1 cellular context compared by ENCODE assay signal in the genomic region with DNA sequence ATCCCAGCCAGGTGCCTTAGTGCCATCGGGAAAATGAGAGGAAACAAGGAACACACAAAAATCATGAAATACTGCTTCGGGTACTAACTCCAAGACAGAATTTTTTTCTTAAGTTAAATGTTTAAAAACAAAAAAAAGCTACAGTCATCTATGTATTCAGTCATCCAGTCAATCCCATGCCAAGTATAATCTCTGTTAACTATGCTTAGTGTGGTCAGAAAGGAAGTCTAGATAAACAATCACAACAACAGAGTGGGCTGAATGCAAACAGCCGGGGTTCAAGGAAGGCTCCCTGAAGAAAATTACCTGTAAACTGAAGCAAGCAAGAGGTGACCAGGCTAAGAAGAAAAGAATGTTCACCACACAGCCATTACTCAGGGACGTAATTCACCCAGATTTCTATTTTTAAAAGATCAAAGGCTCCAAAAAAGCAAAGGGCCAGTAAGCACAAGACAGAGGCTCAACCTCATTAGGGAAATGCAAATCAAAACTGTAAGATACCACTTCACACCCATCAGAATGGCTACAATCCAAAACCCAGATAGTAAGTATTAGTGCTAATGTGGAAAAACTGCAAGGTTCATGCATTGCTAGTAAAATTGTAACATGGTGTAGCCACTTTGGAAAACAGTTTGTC.
TF ChIP-seq lines count a peak whose summit lies in the region.

No MANE protein-coding gene starts in this region.

TF ChIP-seq in GM12878, 131 proteins besides CTCF, POLR2A, EP300 and RAD21 (continues in another document):
- TF ChIP-seq MEF2A (IDR thresholded peaks at IDR 0.05; ENCODE audit: insufficient read depth, low read depth, low read length) (peak; percentile 77), PAX8 (IDR thresholded peaks at IDR 0.05) (no peak), YBX1 (IDR thresholded peaks at IDR 0.05) (no peak), SUZ12 (IDR thresholded peaks at IDR 0.05; ENCODE audit: unreplicated experiment) (no peak), GATAD2B (conservative IDR thresholded peaks at IDR 0.05; ENCODE audit: low read depth) (no peak), IKZF2 (IDR thresholded peaks at IDR 0.05) (peak in 1 of 2 experiments; percentile 19; a peak in 2 of 4 replicates), ZSCAN29 (IDR thresholded peaks at IDR 0.05) (no peak), TCF12 (IDR thresholded peaks at IDR 0.05; ENCODE audit: low read depth, low read length) (no peak), RUNX3 (IDR thresholded peaks at IDR 0.05; ENCODE audit: low read length) (peak; percentile 39; the same call in 1 of the 2 replicates), NFIC (IDR thresholded peaks at IDR 0.05; ENCODE audit: low read depth, low read length) (peak; percentile 55; the same call in 1 of the 2 replicates), GABPA (IDR thresholded peaks at IDR 0.05; ENCODE audit: low read depth) (no peak), TCF7 (IDR thresholded peaks at IDR 0.05; ENCODE audit: borderline replicate concordance) (peak; percentile 93), ZNF622 (IDR thresholded peaks at IDR 0.05) (no peak), NR2C2 (IDR thresholded peaks at IDR 0.05; ENCODE audit: borderline replicate concordance, control insufficient read depth, insufficient read length, low read depth) (no peak), SMC3 (IDR thresholded peaks at IDR 0.05; ENCODE audit: borderline replicate concordance, low read length) (no peak), DPF2 (IDR thresholded peaks at IDR 0.05) (peak; percentile 28; the same call in 1 of the 2 replicates), YY1 (IDR thresholded peaks at IDR 0.05; ENCODE audit: low read depth, low read length) (peak; percentile 53), HSF1 (IDR thresholded peaks at IDR 0.05; ENCODE audit: low read depth, low read length) (no peak), POU2F2 (IDR thresholded peaks at IDR 0.05; ENCODE audit: borderline replicate concordance, low read depth, low read length) (peak; percentile 88; the same call in 2 of the 3 replicates), SUPT20H (IDR thresholded peaks at IDR 0.05; ENCODE audit: borderline replicate concordance, control insufficient read depth, low read depth, low read length) (no peak), CREB1 (IDR thresholded peaks at IDR 0.05; ENCODE audit: low read depth) (no peak), NBN (IDR thresholded peaks at IDR 0.05) (no peak), SRF (IDR thresholded peaks at IDR 0.05; ENCODE audit: low read depth in 2 of 2, low read length in 2 of 2) (no peak), MEF2B (IDR thresholded peaks at IDR 0.05; ENCODE audit: partially characterized antibody, poor library complexity, severe bottlenecking) (no peak), CHD1 (IDR thresholded peaks at IDR 0.05; ENCODE audit: low read depth, low read length) (no peak), ATF7 (IDR thresholded peaks at IDR 0.05; ENCODE audit: low read depth) (peak; percentile 65), IRF4 (IDR thresholded peaks at IDR 0.05; ENCODE audit: low read depth, low read length) (no peak), RAD51 (IDR thresholded peaks at IDR 0.05) (peak; percentile 16; the same call in 1 of the 2 replicates), PAX5 (IDR thresholded peaks at IDR 0.05; ENCODE audit: borderline replicate concordance, low read depth, low read length) (no peak), ATF2 (IDR thresholded peaks at IDR 0.05; ENCODE audit: low read length) (no peak; the same call in 1 of the 2 replicates), ETV6 (conservative IDR thresholded peaks at IDR 0.05 in 1 of 2, IDR thresholded peaks at IDR 0.05 in 1 of 2; ENCODE audit: borderline replicate concordance in 1 of 2, low read depth in 1 of 2) (no peak), HDGF (IDR thresholded peaks at IDR 0.05) (no peak), ZNF687 (IDR thresholded peaks at IDR 0.05) (no peak)
- TF ChIP-seq, protein P1, sequence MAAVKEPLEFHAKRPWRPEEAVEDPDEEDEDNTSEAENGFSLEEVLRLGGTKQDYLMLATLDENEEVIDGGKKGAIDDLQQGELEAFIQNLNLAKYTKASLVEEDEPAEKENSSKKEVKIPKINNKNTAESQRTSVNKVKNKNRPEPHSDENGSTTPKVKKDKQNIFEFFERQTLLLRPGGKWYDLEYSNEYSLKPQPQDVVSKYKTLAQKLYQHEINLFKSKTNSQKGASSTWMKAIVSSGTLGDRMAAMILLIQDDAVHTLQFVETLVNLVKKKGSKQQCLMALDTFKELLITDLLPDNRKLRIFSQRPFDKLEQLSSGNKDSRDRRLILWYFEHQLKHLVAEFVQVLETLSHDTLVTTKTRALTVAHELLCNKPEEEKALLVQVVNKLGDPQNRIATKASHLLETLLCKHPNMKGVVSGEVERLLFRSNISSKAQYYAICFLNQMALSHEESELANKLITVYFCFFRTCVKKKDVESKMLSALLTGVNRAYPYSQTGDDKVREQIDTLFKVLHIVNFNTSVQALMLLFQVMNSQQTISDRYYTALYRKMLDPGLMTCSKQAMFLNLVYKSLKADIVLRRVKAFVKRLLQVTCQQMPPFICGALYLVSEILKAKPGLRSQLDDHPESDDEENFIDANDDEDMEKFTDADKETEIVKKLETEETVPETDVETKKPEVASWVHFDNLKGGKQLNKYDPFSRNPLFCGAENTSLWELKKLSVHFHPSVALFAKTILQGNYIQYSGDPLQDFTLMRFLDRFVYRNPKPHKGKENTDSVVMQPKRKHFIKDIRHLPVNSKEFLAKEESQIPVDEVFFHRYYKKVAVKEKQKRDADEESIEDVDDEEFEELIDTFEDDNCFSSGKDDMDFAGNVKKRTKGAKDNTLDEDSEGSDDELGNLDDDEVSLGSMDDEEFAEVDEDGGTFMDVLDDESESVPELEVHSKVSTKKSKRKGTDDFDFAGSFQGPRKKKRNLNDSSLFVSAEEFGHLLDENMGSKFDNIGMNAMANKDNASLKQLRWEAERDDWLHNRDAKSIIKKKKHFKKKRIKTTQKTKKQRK (IDR thresholded peaks at IDR 0.05; ENCODE audit: low read depth, low read length): no peak
- TF ChIP-seq, protein P2, sequence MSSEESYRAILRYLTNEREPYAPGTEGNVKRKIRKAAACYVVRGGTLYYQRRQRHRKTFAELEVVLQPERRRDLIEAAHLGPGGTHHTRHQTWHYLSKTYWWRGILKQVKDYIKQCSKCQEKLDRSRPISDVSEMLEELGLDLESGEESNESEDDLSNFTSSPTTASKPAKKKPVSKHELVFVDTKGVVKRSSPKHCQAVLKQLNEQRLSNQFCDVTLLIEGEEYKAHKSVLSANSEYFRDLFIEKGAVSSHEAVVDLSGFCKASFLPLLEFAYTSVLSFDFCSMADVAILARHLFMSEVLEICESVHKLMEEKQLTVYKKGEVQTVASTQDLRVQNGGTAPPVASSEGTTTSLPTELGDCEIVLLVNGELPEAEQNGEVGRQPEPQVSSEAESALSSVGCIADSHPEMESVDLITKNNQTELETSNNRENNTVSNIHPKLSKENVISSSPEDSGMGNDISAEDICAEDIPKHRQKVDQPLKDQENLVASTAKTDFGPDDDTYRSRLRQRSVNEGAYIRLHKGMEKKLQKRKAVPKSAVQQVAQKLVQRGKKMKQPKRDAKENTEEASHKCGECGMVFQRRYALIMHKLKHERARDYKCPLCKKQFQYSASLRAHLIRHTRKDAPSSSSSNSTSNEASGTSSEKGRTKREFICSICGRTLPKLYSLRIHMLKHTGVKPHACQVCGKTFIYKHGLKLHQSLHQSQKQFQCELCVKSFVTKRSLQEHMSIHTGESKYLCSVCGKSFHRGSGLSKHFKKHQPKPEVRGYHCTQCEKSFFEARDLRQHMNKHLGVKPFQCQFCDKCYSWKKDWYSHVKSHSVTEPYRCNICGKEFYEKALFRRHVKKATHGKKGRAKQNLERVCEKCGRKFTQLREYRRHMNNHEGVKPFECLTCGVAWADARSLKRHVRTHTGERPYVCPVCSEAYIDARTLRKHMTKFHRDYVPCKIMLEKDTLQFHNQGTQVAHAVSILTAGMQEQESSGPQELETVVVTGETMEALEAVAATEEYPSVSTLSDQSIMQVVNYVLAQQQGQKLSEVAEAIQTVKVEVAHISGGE (CRISPR knock-in tag; IDR thresholded peaks at IDR 0.05): no peak
- TF ChIP-seq, protein P3, sequence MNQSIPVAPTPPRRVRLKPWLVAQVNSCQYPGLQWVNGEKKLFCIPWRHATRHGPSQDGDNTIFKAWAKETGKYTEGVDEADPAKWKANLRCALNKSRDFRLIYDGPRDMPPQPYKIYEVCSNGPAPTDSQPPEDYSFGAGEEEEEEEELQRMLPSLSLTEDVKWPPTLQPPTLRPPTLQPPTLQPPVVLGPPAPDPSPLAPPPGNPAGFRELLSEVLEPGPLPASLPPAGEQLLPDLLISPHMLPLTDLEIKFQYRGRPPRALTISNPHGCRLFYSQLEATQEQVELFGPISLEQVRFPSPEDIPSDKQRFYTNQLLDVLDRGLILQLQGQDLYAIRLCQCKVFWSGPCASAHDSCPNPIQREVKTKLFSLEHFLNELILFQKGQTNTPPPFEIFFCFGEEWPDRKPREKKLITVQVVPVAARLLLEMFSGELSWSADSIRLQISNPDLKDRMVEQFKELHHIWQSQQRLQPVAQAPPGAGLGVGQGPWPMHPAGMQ (IDR thresholded peaks at IDR 0.05; ENCODE audit: borderline replicate concordance): no peak
- TF ChIP-seq, protein P4, sequence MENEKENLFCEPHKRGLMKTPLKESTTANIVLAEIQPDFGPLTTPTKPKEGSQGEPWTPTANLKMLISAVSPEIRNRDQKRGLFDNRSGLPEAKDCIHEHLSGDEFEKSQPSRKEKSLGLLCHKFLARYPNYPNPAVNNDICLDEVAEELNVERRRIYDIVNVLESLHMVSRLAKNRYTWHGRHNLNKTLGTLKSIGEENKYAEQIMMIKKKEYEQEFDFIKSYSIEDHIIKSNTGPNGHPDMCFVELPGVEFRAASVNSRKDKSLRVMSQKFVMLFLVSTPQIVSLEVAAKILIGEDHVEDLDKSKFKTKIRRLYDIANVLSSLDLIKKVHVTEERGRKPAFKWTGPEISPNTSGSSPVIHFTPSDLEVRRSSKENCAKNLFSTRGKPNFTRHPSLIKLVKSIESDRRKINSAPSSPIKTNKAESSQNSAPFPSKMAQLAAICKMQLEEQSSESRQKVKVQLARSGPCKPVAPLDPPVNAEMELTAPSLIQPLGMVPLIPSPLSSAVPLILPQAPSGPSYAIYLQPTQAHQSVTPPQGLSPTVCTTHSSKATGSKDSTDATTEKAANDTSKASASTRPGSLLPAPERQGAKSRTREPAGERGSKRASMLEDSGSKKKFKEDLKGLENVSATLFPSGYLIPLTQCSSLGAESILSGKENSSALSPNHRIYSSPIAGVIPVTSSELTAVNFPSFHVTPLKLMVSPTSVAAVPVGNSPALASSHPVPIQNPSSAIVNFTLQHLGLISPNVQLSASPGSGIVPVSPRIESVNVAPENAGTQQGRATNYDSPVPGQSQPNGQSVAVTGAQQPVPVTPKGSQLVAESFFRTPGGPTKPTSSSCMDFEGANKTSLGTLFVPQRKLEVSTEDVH (IDR thresholded peaks at IDR 0.05; ENCODE audit: low read depth, partially characterized antibody): no peak
- TF ChIP-seq, protein P5, sequence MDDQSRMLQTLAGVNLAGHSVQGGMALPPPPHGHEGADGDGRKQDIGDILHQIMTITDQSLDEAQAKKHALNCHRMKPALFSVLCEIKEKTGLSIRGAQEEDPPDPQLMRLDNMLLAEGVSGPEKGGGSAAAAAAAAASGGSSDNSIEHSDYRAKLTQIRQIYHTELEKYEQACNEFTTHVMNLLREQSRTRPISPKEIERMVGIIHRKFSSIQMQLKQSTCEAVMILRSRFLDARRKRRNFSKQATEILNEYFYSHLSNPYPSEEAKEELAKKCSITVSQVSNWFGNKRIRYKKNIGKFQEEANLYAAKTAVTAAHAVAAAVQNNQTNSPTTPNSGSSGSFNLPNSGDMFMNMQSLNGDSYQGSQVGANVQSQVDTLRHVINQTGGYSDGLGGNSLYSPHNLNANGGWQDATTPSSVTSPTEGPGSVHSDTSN (IDR thresholded peaks at IDR 0.05; ENCODE audit: insufficient replicate concordance, low read depth, low read length): no peak
